Comparison of ENCODE assay signal across 27 cellular contexts in the genomic region with DNA sequence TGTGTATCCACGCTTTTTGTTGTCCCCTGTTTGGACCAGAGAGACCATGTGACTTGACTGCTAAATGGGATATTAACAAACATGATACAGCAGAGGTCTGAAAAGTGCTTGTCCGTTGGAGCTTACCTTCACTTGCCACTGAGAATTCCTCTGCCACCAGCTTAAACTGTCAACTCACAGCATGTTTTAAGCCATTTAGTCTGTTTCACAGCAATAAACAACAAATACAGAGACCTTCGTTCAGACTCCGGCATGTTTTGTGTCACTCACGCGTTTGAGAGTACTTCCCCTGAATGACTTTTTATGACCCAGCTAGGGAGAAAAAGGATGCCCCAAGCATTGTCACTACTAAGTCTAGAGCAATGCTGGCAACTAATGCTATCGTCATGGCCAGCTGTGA.
DNase-seq lines count a peak whose midpoint lies in the region; ATAC-seq, FAIRE-seq and TF ChIP-seq lines count a peak whose summit lies in the region.
"Had no signal": no experiment of that assay in that cellular context is flagged by ENCODE, and none has a peak within 500 bp of the region (broad histone marks: within the 10 kb centered on the region; RNA-seq: fewer than 3 reads in every experiment).

No MANE protein-coding gene starts in this region.

- H4K5ac ChIP-seq in H1 (ENCODE audit: insufficient read length, low read depth, low read length), result no peak overlapping the region

- no peaks in the 10 kb centered on the region for H3F3A ChIP-seq in smooth muscle cell (ENCODE audit: low read depth)

- H3K36me3 Mint-ChIP-seq in nephron progenitor cell (ENCODE audit: low read depth), result no peaks in the 10 kb centered on the region
- H3K36me3 Mint-ChIP-seq: CD14-positive monocyte; CD8-positive, alpha-beta memory T cell had no signal

- peak overlapping the region in 1 of 4 experiments; percentile 1; a peak in 1 of 7 replicates for H3K9ac ChIP-seq in H1 (replicated peaks in 1 of 4; ENCODE audit: extremely low read depth in 1 of 4, low read depth in 3 of 4, low read length in 3 of 4)
- no peak overlapping the region for H3K9ac ChIP-seq in smooth muscle cell (ENCODE audit: low read depth)
- H3K9ac ChIP-seq: BLaER1 treated with 17β-estradiol and CSF1 and Interleukin-3, amounts not matched to agents 10 nM and 100 nM; GM23248 had no signal

- no peaks in the 10 kb centered on the region for H3K4me1 Mint-ChIP-seq in nephron progenitor cell
- H3K4me1 Mint-ChIP-seq: CD14-positive monocyte; CD8-positive, alpha-beta memory T cell had no signal

- H3K4me2 ChIP-seq in H1 (ENCODE audit: insufficient read depth in 1 of 2, low read depth in 2 of 2, low read length in 2 of 2), result no peak overlapping the region
- H3K4me2 ChIP-seq in smooth muscle cell, result peak overlapping the region; percentile 60
- H3K4me2 ChIP-seq: A549; BLaER1 treated with 17β-estradiol and CSF1 and Interleukin-3, amounts not matched to agents 10 nM and 100 nM had no signal

- no peak overlapping the region for H3K4me3 Mint-ChIP-seq in nephron progenitor cell
- H3K4me3 Mint-ChIP-seq: CD14-positive monocyte; CD4-positive, alpha-beta T cell; CD8-positive, alpha-beta memory T cell; HFFc6 had no signal

- H3K27ac Mint-ChIP-seq in nephron progenitor cell, result peak overlapping the region; percentile 17
- H3K27ac Mint-ChIP-seq: CD14-positive monocyte; CD4-positive, alpha-beta T cell; CD8-positive, alpha-beta memory T cell; HFFc6 had no signal

- H3K23ac ChIP-seq in H1 (ENCODE audit: insufficient read length), result no peak overlapping the region

- no peak for ATAC-seq in HG02623 (IDR thresholded peaks at IDR 0.05; ENCODE audit: unreplicated experiment)
- ATAC-seq: A549, GM12878 had no signal

- H3K56ac ChIP-seq in H1 (replicated peaks; ENCODE audit: insufficient read length, low read depth, low read length), result no peak overlapping the region

- no peak for TF ChIP-seq RAD21 in H1 (IDR thresholded peaks at IDR 0.05 in 1 of 2, conservative IDR thresholded peaks at IDR 0.05 in 1 of 2; ENCODE audit: low read depth in 2 of 2, low read length in 2 of 2)

- H2AK5ac ChIP-seq in H1 (ENCODE audit: low read depth, low read length), result no peak overlapping the region

- H3K27ac ChIP-seq in H1 (ENCODE audit: low read depth, low read length), result no peak overlapping the region
- no peak overlapping the region for H3K27ac ChIP-seq in smooth muscle cell (ENCODE audit: low read depth)
- H3K27ac ChIP-seq: A549; BLaER1 treated with 17β-estradiol and CSF1 and Interleukin-3, amounts not matched to agents 10 nM and 100 nM; GM23248 had no signal

- H3K36me3 ChIP-seq in H1 (ENCODE audit: control insufficient read depth in 2 of 4, insufficient read depth in 4 of 4, low read length in 3 of 4) (no peaks in the 10 kb centered on the region), smooth muscle cell (ENCODE audit: low read depth) (no peaks in the 10 kb centered on the region)
- H3K36me3 ChIP-seq: BE2C; BLaER1 treated with 17β-estradiol and CSF1 and Interleukin-3, amounts not matched to agents 10 nM and 100 nM; HAP-1 had no signal

- H3K14ac ChIP-seq in H1 (ENCODE audit: insufficient read length), result no peak overlapping the region

- TF ChIP-seq POLR2A in H1 (IDR thresholded peaks at IDR 0.05; ENCODE audit: control extremely low read depth in 1 of 2, low read depth in 2 of 2, low read length in 2 of 2), result no peak

- H3K27me3 ChIP-seq in H1 (replicated peaks in 1 of 4; ENCODE audit: control insufficient read depth in 3 of 4, extremely low read depth in 1 of 4, insufficient read depth in 3 of 4, low read length in 3 of 4) (no peaks in the 10 kb centered on the region; a peak in 1 of 7 replicates), smooth muscle cell (ENCODE audit: low read depth) (no peaks in the 10 kb centered on the region)
- H3K27me3 ChIP-seq: BE2C; BLaER1 treated with 17β-estradiol and CSF1 and Interleukin-3, amounts not matched to agents 10 nM and 100 nM had no signal

- H2BK20ac ChIP-seq in H1 (ENCODE audit: low read length), result no peak overlapping the region

- H3K9me3 ChIP-seq in H1 (ENCODE audit: insufficient read depth in 2 of 2, low read depth in 1 of 2, low read length in 1 of 2) (no peaks in the 10 kb centered on the region), smooth muscle cell (replicated peaks; ENCODE audit: low read depth) (no peaks in the 10 kb centered on the region)
- H3K9me3 ChIP-seq: A549; BE2C; BLaER1 treated with 17β-estradiol and CSF1 and Interleukin-3, amounts not matched to agents 10 nM and 100 nM; HAP-1 had no signal

- H4K8ac ChIP-seq in H1 (ENCODE audit: extremely low read depth, insufficient read depth, low read length), result no peak overlapping the region

- no peak overlapping the region for H3K4ac ChIP-seq in H1 (replicated peaks; ENCODE audit: insufficient read length, low read depth, low read length)

- H2AFZ ChIP-seq in H1 (ENCODE audit: low read length) (peak overlapping the region; percentile 75), smooth muscle cell (ENCODE audit: low read depth) (peak overlapping the region; percentile 37)
- H2AFZ ChIP-seq: GM23248 had no signal

- no peak for FAIRE-seq in H1 (lab: Jason Lieb, UNC)
- FAIRE-seq: A549, D721Med, GM12878, GM19239, H54 had no signal

- CTCF ChIA-PET in H1 (lab: Charles Lee; ENCODE audit: partially characterized antibody), result no interaction called here

- H3K4me3 ChIP-seq in H1 (ENCODE audit: extremely low read depth in 1 of 4, insufficient read depth in 2 of 4, low read depth in 3 of 4, low read length in 4 of 4) (no peak overlapping the region), smooth muscle cell (peak overlapping the region; percentile 0)
- H3K4me3 ChIP-seq: A549; BLaER1 treated with 17β-estradiol and CSF1 and Interleukin-3, amounts not matched to agents 10 nM and 100 nM; GM12878; GM23248; HAP-1 had no signal

- H2BK120ac ChIP-seq in H1 (replicated peaks; ENCODE audit: low read depth, low read length), result no peak overlapping the region

- no peaks in the 10 kb centered on the region for H4K20me1 ChIP-seq in H1 (replicated peaks in 1 of 2; ENCODE audit: control insufficient read depth in 1 of 2, insufficient read depth in 2 of 2, low read length in 2 of 2)
- no peaks in the 10 kb centered on the region for H4K20me1 ChIP-seq in smooth muscle cell (ENCODE audit: low read depth)
- H4K20me1 ChIP-seq: BLaER1 treated with 17β-estradiol and CSF1 and Interleukin-3, amounts not matched to agents 10 nM and 100 nM had no signal

- H2BK5ac ChIP-seq in H1 (ENCODE audit: low read depth, low read length), result no peak overlapping the region

- H2BK15ac ChIP-seq in H1 (ENCODE audit: low read length), result no peak overlapping the region

- H4K91ac ChIP-seq in H1 (replicated peaks; ENCODE audit: insufficient read length, low read length), result no peak overlapping the region

- WGBS in H1 (ENCODE audit: extremely low coverage in 1 of 2, insufficient coverage in 1 of 2, insufficient read length in 1 of 2, insufficient replicate concordance in 2 of 2, low coverage in 1 of 2, low lambda C conversion rate in 2 of 2, missing lambda C conversion rate in 1 of 2), 2 experiments, result 89% methylated on average over 7 of the region's 7 CpGs; no CpG with 5 or more reads in 1 of the 2 experiments
- 7% methylated on average over 7 of the region's 7 CpGs for WGBS in smooth muscle cell (ENCODE audit: low lambda C conversion rate)

- TF ChIP-seq CTCF in H1 (IDR thresholded peaks at IDR 0.05; ENCODE audit: control extremely low read depth in 1 of 3, insufficient read depth in 1 of 3, low read depth in 1 of 3, low read length in 3 of 3), result no peak
- no peak for TF ChIP-seq CTCF in nephron progenitor cell (IDR thresholded peaks at IDR 0.05)
- TF ChIP-seq CTCF in smooth muscle cell (IDR thresholded peaks at IDR 0.05; ENCODE audit: borderline replicate concordance, insufficient read depth, poor library complexity, severe bottlenecking), result no peak

- H3K23me2 ChIP-seq in H1 (ENCODE audit: low read depth, low read length), result no peaks in the 10 kb centered on the region

- H3K18ac ChIP-seq in H1 (ENCODE audit: extremely low read depth, low read length), result no peak overlapping the region

- DNase-seq in H1 (ENCODE audit: low read depth in 1 of 2, low spot score in 2 of 2) (no peak), left kidney (ENCODE audit: low read depth, low spot score) (peak; percentile 2), nephron progenitor cell (no peak), smooth muscle cell (lab: John Stamatoyannopoulos, UW; ENCODE audit: unreplicated experiment) (no peak), LoVo (ENCODE audit: low spot score) (no peak), cerebellar cortex (ENCODE audit: low spot score) (no peak)
- DNase-seq: 8988T; ACHN; AML-193; BE2C; CD4-positive, alpha-beta T cell; CD8-positive, alpha-beta memory T cell; DMS 273 treated with DMSO at 0.1 percent for 48 hours; DMS79; EL; GDM1; GM23248; HFFc6 had no signal

- H3K4me1 ChIP-seq in H1 (replicated peaks in 1 of 4; ENCODE audit: control insufficient read depth in 3 of 4, insufficient read depth in 4 of 4, low read length in 3 of 4) (peaks cover 0 to 4% (median 1%) of the 10 kb centered on the region in 4 experiments; a peak in 2 of 7 replicates), smooth muscle cell (ENCODE audit: low read depth) (peaks cover 8% of the 10 kb centered on the region)
- H3K4me1 ChIP-seq: A549; BE2C; BLaER1 treated with 17β-estradiol and CSF1 and Interleukin-3, amounts not matched to agents 10 nM and 100 nM; HAP-1 had no signal

- H3K27me3 Mint-ChIP-seq in nephron progenitor cell (ENCODE audit: low read depth, poor library complexity), result no peaks in the 10 kb centered on the region
- H3K27me3 Mint-ChIP-seq: CD4-positive, alpha-beta T cell; CD8-positive, alpha-beta memory T cell had no signal

- POLR2A ChIA-PET in H1 (lab: Charles Lee; ENCODE audit: partially characterized antibody), result interaction anchor here (1.0 kb wide), 1 partner anchor 15 kb away, joined by 3 read pairs; no protein-coding TSS in a partner anchor

- no peaks in the 10 kb centered on the region for H3K79me1 ChIP-seq in H1 (ENCODE audit: low read depth, low read length)

- no peaks in the 10 kb centered on the region for H3K9me3 Mint-ChIP-seq in nephron progenitor cell

- H2BK12ac ChIP-seq in H1 (ENCODE audit: low read depth, low read length), result no peak overlapping the region

- no peak for TF ChIP-seq EP300 in H1 (IDR thresholded peaks at IDR 0.05; ENCODE audit: borderline replicate concordance in 1 of 2, low read depth in 2 of 2, low read length in 2 of 2)

- no peaks in the 10 kb centered on the region for H3K79me2 ChIP-seq in H1 (ENCODE audit: control insufficient read depth in 1 of 2, insufficient read depth in 2 of 2, low read length in 2 of 2)
- no peaks in the 10 kb centered on the region for H3K79me2 ChIP-seq in smooth muscle cell (ENCODE audit: low read depth)

TF ChIP-seq in H1, 55 proteins besides CTCF, POLR2A, EP300 and RAD21:
- TF ChIP-seq RXRA (IDR thresholded peaks at IDR 0.05; ENCODE audit: insufficient read depth, low read depth, low read length), result no peak
- no peak for TF ChIP-seq TAF7 (optimal IDR thresholded peaks at IDR 0.05; ENCODE audit: borderline replicate concordance, low read depth, low read length)
